ENCODE assay signal across 1 cellular context in genomic region chr3:97994328-97994945, GRCh38.
TF ChIP-seq lines count a peak whose summit lies in the region.

No MANE protein-coding gene starts in this region.

TF ChIP-seq in HepG2, 621 proteins besides CTCF, POLR2A, EP300 and RAD21 (continues in another document):
- TF ChIP-seq ZNF329 (CRISPR knock-in tag; IDR thresholded peaks at IDR 0.05; ENCODE audit: low read depth): no peak
- TF ChIP-seq PHF20 (CRISPR knock-in tag; IDR thresholded peaks at IDR 0.05): no peak
- no peak for TF ChIP-seq WIZ (CRISPR knock-in tag; IDR thresholded peaks at IDR 0.05)
- TF ChIP-seq SP140L (CRISPR knock-in tag; IDR thresholded peaks at IDR 0.05; ENCODE audit: borderline replicate concordance): no peak
- TF ChIP-seq, protein P1, sequence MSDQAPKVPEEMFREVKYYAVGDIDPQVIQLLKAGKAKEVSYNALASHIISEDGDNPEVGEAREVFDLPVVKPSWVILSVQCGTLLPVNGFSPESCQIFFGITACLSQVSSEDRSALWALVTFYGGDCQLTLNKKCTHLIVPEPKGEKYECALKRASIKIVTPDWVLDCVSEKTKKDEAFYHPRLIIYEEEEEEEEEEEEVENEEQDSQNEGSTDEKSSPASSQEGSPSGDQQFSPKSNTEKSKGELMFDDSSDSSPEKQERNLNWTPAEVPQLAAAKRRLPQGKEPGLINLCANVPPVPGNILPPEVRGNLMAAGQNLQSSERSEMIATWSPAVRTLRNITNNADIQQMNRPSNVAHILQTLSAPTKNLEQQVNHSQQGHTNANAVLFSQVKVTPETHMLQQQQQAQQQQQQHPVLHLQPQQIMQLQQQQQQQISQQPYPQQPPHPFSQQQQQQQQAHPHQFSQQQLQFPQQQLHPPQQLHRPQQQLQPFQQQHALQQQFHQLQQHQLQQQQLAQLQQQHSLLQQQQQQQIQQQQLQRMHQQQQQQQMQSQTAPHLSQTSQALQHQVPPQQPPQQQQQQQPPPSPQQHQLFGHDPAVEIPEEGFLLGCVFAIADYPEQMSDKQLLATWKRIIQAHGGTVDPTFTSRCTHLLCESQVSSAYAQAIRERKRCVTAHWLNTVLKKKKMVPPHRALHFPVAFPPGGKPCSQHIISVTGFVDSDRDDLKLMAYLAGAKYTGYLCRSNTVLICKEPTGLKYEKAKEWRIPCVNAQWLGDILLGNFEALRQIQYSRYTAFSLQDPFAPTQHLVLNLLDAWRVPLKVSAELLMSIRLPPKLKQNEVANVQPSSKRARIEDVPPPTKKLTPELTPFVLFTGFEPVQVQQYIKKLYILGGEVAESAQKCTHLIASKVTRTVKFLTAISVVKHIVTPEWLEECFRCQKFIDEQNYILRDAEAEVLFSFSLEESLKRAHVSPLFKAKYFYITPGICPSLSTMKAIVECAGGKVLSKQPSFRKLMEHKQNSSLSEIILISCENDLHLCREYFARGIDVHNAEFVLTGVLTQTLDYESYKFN (CRISPR knock-in tag; conservative IDR thresholded peaks at IDR 0.05): peak; percentile 85
- TF ChIP-seq ADNP (CRISPR knock-in tag; IDR thresholded peaks at IDR 0.05): no peak
- peak; percentile 38; the same call in 1 of the 2 replicates for TF ChIP-seq PPARG (CRISPR knock-in tag; conservative IDR thresholded peaks at IDR 0.05)
- peak; percentile 50; the same call in 1 of the 2 replicates for TF ChIP-seq KDM6A (CRISPR knock-in tag; IDR thresholded peaks at IDR 0.05; ENCODE audit: low read depth)
- TF ChIP-seq GPN1 (CRISPR knock-in tag; IDR thresholded peaks at IDR 0.05; ENCODE audit: borderline replicate concordance): no peak
- no peak for TF ChIP-seq ZNF569 (CRISPR knock-in tag; IDR thresholded peaks at IDR 0.05; ENCODE audit: borderline replicate concordance)
- TF ChIP-seq FOXP1 (IDR thresholded peaks at IDR 0.05): no peak
- peak; percentile 45; the same call in 1 of the 2 replicates for TF ChIP-seq FOXP1 (CRISPR knock-in tag; IDR thresholded peaks at IDR 0.05)
- TF ChIP-seq HNF4A (CRISPR knock-in tag; IDR thresholded peaks at IDR 0.05): peak; percentile 67
- no peak for TF ChIP-seq ZNF629 (CRISPR knock-in tag; conservative IDR thresholded peaks at IDR 0.05)
- no peak for TF ChIP-seq ZKSCAN1 (IDR thresholded peaks at IDR 0.05; ENCODE audit: low read length)
- no peak for TF ChIP-seq ZNF564 (CRISPR knock-in tag; IDR thresholded peaks at IDR 0.05)
- no peak for TF ChIP-seq ZNF737 (CRISPR knock-in tag; IDR thresholded peaks at IDR 0.05; ENCODE audit: borderline replicate concordance)
- peak; percentile 53 for TF ChIP-seq TEAD3 (CRISPR knock-in tag; optimal IDR thresholded peaks at IDR 0.05; ENCODE audit: borderline replicate concordance)
- peak; percentile 86 for TF ChIP-seq HNF1A (IDR thresholded peaks at IDR 0.05; ENCODE audit: low read depth)
- TF ChIP-seq HNF1A (CRISPR knock-in tag; IDR thresholded peaks at IDR 0.05; ENCODE audit: borderline replicate concordance): peak; percentile 76; the same call in 1 of the 2 replicates
- TF ChIP-seq CREB1 (IDR thresholded peaks at IDR 0.05): no peak
- TF ChIP-seq CREB1 (CRISPR knock-in tag; IDR thresholded peaks at IDR 0.05): peak; percentile 49
- TF ChIP-seq NR2F1 (CRISPR knock-in tag; IDR thresholded peaks at IDR 0.05): no peak
- TF ChIP-seq, protein P2, sequence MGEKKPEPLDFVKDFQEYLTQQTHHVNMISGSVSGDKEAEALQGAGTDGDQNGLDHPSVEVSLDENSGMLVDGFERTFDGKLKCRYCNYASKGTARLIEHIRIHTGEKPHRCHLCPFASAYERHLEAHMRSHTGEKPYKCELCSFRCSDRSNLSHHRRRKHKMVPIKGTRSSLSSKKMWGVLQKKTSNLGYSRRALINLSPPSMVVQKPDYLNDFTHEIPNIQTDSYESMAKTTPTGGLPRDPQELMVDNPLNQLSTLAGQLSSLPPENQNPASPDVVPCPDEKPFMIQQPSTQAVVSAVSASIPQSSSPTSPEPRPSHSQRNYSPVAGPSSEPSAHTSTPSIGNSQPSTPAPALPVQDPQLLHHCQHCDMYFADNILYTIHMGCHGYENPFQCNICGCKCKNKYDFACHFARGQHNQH (CRISPR knock-in tag; IDR thresholded peaks at IDR 0.05): 0 out of 2 replicates have a peak, but pooled peaks have one; percentile 20
- TF ChIP-seq ZNF609 (CRISPR knock-in tag; IDR thresholded peaks at IDR 0.05; ENCODE audit: borderline replicate concordance): no peak
- TF ChIP-seq POGZ (CRISPR knock-in tag; IDR thresholded peaks at IDR 0.05): 0 out of 2 replicates have a peak, but pooled peaks have one; percentile 15
- peak; percentile 37; the same call in 1 of the 2 replicates for TF ChIP-seq MIXL1 (CRISPR knock-in tag; IDR thresholded peaks at IDR 0.05)
- TF ChIP-seq SOX13 (IDR thresholded peaks at IDR 0.05): no peak
- peak in 1 of 2 experiments; percentile 54; a peak in 1 of 4 replicates for TF ChIP-seq SOX13 (CRISPR knock-in tag; conservative IDR thresholded peaks at IDR 0.05 in 1 of 2, IDR thresholded peaks at IDR 0.05 in 1 of 2)
- TF ChIP-seq BCL6 (CRISPR knock-in tag; IDR thresholded peaks at IDR 0.05): peak; percentile 46; the same call in 1 of the 2 replicates
- TF ChIP-seq ASH2L (IDR thresholded peaks at IDR 0.05; ENCODE audit: insufficient read length, low read depth, low read length): peak; percentile 1
- no peak for TF ChIP-seq LCORL (IDR thresholded peaks at IDR 0.05)
- TF ChIP-seq LCORL (CRISPR knock-in tag; IDR thresholded peaks at IDR 0.05): 0 out of 2 replicates have a peak, but pooled peaks have one; percentile 41
- TF ChIP-seq NFE2 (CRISPR knock-in tag; IDR thresholded peaks at IDR 0.05): no peak
- TF ChIP-seq ZNF558 (CRISPR knock-in tag; IDR thresholded peaks at IDR 0.05; ENCODE audit: borderline replicate concordance): no peak
- no peak for TF ChIP-seq NR2F6 (IDR thresholded peaks at IDR 0.05)
- 0 out of 2 replicates have a peak, but pooled peaks have one; percentile 4 for TF ChIP-seq NR2F6 (CRISPR knock-in tag; IDR thresholded peaks at IDR 0.05)
- 0 out of 2 replicates have a peak, but pooled peaks have one; percentile 43 for TF ChIP-seq HDAC1 (CRISPR knock-in tag; IDR thresholded peaks at IDR 0.05)
- TF ChIP-seq STAT5B (CRISPR knock-in tag; IDR thresholded peaks at IDR 0.05): no peak
- TF ChIP-seq HOMEZ (CRISPR knock-in tag; IDR thresholded peaks at IDR 0.05; ENCODE audit: low read depth): no peak
- TF ChIP-seq, protein P3, sequence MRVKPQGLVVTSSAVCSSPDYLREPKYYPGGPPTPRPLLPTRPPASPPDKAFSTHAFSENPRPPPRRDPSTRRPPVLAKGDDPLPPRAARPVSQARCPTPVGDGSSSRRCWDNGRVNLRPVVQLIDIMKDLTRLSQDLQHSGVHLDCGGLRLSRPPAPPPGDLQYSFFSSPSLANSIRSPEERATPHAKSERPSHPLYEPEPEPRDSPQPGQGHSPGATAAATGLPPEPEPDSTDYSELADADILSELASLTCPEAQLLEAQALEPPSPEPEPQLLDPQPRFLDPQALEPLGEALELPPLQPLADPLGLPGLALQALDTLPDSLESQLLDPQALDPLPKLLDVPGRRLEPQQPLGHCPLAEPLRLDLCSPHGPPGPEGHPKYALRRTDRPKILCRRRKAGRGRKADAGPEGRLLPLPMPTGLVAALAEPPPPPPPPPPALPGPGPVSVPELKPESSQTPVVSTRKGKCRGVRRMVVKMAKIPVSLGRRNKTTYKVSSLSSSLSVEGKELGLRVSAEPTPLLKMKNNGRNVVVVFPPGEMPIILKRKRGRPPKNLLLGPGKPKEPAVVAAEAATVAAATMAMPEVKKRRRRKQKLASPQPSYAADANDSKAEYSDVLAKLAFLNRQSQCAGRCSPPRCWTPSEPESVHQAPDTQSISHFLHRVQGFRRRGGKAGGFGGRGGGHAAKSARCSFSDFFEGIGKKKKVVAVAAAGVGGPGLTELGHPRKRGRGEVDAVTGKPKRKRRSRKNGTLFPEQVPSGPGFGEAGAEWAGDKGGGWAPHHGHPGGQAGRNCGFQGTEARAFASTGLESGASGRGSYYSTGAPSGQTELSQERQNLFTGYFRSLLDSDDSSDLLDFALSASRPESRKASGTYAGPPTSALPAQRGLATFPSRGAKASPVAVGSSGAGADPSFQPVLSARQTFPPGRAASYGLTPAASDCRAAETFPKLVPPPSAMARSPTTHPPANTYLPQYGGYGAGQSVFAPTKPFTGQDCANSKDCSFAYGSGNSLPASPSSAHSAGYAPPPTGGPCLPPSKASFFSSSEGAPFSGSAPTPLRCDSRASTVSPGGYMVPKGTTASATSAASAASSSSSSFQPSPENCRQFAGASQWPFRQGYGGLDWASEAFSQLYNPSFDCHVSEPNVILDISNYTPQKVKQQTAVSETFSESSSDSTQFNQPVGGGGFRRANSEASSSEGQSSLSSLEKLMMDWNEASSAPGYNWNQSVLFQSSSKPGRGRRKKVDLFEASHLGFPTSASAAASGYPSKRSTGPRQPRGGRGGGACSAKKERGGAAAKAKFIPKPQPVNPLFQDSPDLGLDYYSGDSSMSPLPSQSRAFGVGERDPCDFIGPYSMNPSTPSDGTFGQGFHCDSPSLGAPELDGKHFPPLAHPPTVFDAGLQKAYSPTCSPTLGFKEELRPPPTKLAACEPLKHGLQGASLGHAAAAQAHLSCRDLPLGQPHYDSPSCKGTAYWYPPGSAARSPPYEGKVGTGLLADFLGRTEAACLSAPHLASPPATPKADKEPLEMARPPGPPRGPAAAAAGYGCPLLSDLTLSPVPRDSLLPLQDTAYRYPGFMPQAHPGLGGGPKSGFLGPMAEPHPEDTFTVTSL (CRISPR knock-in tag; IDR thresholded peaks at IDR 0.05; ENCODE audit: borderline replicate concordance): peak; percentile 40; the same call in 1 of the 2 replicates
- peak; percentile 34; the same call in 1 of the 2 replicates for TF ChIP-seq DPF2 (CRISPR knock-in tag; IDR thresholded peaks at IDR 0.05; ENCODE audit: borderline replicate concordance, low read depth)
- no peak for TF ChIP-seq ZFP36L1 (CRISPR knock-in tag; IDR thresholded peaks at IDR 0.05)
- TF ChIP-seq LBX2 (CRISPR knock-in tag; IDR thresholded peaks at IDR 0.05; ENCODE audit: borderline replicate concordance): no peak
